11 cellular contexts compared by ENCODE assay signal in the genomic region with DNA sequence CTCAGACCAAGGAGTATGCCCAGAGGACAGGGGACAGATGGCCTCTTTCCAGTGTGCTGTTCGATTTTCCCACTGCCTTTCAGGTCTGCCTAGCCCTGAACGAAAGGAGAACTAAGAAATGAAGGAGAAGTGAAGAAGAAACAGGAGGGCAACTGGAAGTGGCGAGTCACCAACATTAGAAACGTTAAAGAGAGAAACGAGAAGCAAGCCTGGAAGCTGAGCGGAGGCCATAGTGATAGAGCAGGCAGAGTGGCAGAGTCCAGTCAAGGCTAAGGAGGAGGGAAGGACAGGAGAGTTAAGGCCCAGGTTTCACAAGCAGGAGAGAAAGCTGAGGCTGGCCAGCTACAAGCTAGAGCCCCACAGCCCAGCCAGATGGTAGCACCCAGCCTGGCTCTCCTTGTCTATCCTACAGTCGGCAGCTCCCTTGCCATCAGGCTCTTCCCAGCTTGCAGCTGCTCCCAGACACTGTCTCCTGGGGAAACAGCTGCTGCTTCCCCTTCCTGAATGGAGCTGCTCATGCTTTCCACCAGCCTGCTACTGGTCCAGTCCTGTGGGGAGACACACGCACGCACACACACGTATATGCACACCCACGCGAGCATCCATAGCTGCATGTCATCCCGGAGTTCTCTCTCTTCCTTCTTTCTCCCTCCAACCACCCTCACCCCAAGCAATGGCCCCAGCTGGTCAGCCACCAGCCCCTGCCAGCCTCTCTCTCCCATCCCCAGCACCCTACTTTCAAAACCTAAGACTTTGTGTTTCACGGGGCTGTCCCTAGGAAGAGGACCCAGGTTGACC.
A peak's percentile ranks its signal among the peaks of the same experiment; 100 is the strongest.
DNase-seq lines count a peak whose midpoint lies in the region; ATAC-seq and TF ChIP-seq lines count a peak whose summit lies in the region.
"Had no signal": no experiment of that assay in that cellular context is flagged by ENCODE, and none has a peak within 500 bp of the region (broad histone marks: within the 10 kb centered on the region; RNA-seq: fewer than 3 reads in every experiment).

No MANE protein-coding gene starts in this region.

- peaks cover 24% of the 10 kb centered on the region for H3K4me1 Mint-ChIP-seq in glutamatergic neuron (ENCODE audit: low read depth, unreplicated experiment)

- H3K9me3 Mint-ChIP-seq in glutamatergic neuron (ENCODE audit: unreplicated experiment) = peaks cover 7% of the 10 kb centered on the region

- H3K36me3 ChIP-seq in osteoblast (ENCODE audit: insufficient read depth, low read length) = no peaks in the 10 kb centered on the region
- H3K36me3 ChIP-seq in body of pancreas (replicated peaks in 1 of 2; ENCODE audit: insufficient read depth in 1 of 2, low read depth in 2 of 2) = no peaks in the 10 kb centered on the region
- H3K36me3 ChIP-seq: upper lobe of left lung had no signal

- peak; percentile 34 to 79 for DNase-seq in NCI-H524 (lab: John Stamatoyannopoulos, UW)
- DNase-seq in NCI-H524 treated with DMSO at 0.1 percent for 48 hours (lab: John Stamatoyannopoulos, UW) = no peak
- peak; percentile 32 for DNase-seq in NCI-H82 treated with DMSO at 0.1 percent for 48 hours (lab: John Stamatoyannopoulos, UW; ENCODE audit: unreplicated experiment)
- peak; percentile 71 for DNase-seq in glutamatergic neuron
- peak; percentile 63 for DNase-seq in retina
- DNase-seq in osteoblast (ENCODE audit: insufficient read length, low spot score, missing footprints) = no peak
- no peak for DNase-seq in body of pancreas
- DNase-seq: kidney glomerular epithelial cell, NCI-H748 treated with DMSO at 0.1 percent for 48 hours, upper lobe of left lung had no signal

- no peak overlapping the region for H3K4me2 ChIP-seq in osteoblast (ENCODE audit: insufficient read depth, low read length)

- H3K27ac Mint-ChIP-seq in glutamatergic neuron (ENCODE audit: unreplicated experiment) = peak overlapping the region; percentile 90

- H2AFZ ChIP-seq in osteoblast (ENCODE audit: low read length) = no peak overlapping the region

- H3K79me2 ChIP-seq in osteoblast (ENCODE audit: insufficient read depth, low read length) = no peaks in the 10 kb centered on the region

- 56 to 82% methylated on average over 14 of the region's 14 CpGs for WGBS in body of pancreas, 2 donors

- H3K27ac ChIP-seq in osteoblast (ENCODE audit: low read depth, low read length) (no peak overlapping the region), body of pancreas (no peak overlapping the region)
- H3K27ac ChIP-seq: upper lobe of left lung had no signal

- H3K27me3 ChIP-seq in osteoblast (ENCODE audit: insufficient read depth, low read length) (no peaks in the 10 kb centered on the region), body of pancreas (no peaks in the 10 kb centered on the region)
- H3K27me3 ChIP-seq: upper lobe of left lung had no signal

- no peaks in the 10 kb centered on the region for H3K9me3 ChIP-seq in osteoblast (ENCODE audit: low read depth, low read length)
- H3K9me3 ChIP-seq in body of pancreas = no peaks in the 10 kb centered on the region

- peaks cover 7% of the 10 kb centered on the region for H3K27me3 Mint-ChIP-seq in glutamatergic neuron (ENCODE audit: unreplicated experiment)

- H4K20me1 ChIP-seq in osteoblast (ENCODE audit: insufficient read depth, low read length) = no peaks in the 10 kb centered on the region

- H3K4me1 ChIP-seq in osteoblast (ENCODE audit: insufficient read depth, low read length) = no peaks in the 10 kb centered on the region
- H3K4me1 ChIP-seq in body of pancreas = no peaks in the 10 kb centered on the region

- TF ChIP-seq CTCF in glutamatergic neuron (IDR thresholded peaks at IDR 0.05; ENCODE audit: partially characterized antibody, unreplicated experiment) (no peak), osteoblast (IDR thresholded peaks at IDR 0.05; ENCODE audit: extremely low read depth, low read depth, low read length) (no peak), body of pancreas (IDR thresholded peaks at IDR 0.05) (no peak)

- no peak overlapping the region for H3K4me3 ChIP-seq in osteoblast (ENCODE audit: insufficient read depth, low read length)
- no peak overlapping the region for H3K4me3 ChIP-seq in body of pancreas
- H3K4me3 ChIP-seq: upper lobe of left lung had no signal

- H3K4me3 Mint-ChIP-seq in glutamatergic neuron (ENCODE audit: unreplicated experiment) = peak overlapping the region; percentile 67

- intact Hi-C loops in body of pancreas (cut with DNase I) = no loop called here

- no peak for TF ChIP-seq POLR2A in body of pancreas (IDR thresholded peaks at IDR 0.05)

- ATAC-seq in GM19455 (IDR thresholded peaks at IDR 0.05; ENCODE audit: unreplicated experiment) (no peak), body of pancreas (no peak)

- no peaks in the 10 kb centered on the region for H3K36me3 Mint-ChIP-seq in glutamatergic neuron (ENCODE audit: unreplicated experiment)

Comparison
In these comparisons a context has a peak if more than half of its experiments do, and no peak if none do; other contexts are left out.
1. DNase-seq: peak in NCI-H524 (2 of 2), NCI-H82 treated with DMSO at 0.1 percent for 48 hours (single experiment), glutamatergic neuron (single experiment) and retina (single experiment); none in NCI-H524 treated with DMSO at 0.1 percent for 48 hours (single experiment), osteoblast (single experiment) and body of pancreas (0 of 4).